ENCODE assay signal across 21 cellular contexts in genomic region chr9:124302921-124303320, GRCh38. TPM values are rescaled to one million over a fixed set of nuclear protein-coding genes. Genes with fewer than 3 reads are reported as not detected.
DNase-seq lines count a peak whose midpoint lies in the region; ATAC-seq, FAIRE-seq and TF ChIP-seq lines count a peak whose summit lies in the region.
"Had no signal": no experiment of that assay in that cellular context is flagged by ENCODE, and none has a peak within 500 bp of the region (broad histone marks: within the 10 kb centered on the region; RNA-seq: fewer than 3 reads in every experiment).

No MANE protein-coding gene starts in this region.

- peak overlapping the region; percentile 66 for H2BK12ac ChIP-seq in trophoblast cell (ENCODE audit: low read length)

- intact Hi-C loops in IMR-90 (cut with micrococcal nuclease), result no loop called here

- WGBS in IMR-90 (ENCODE audit: extremely low coverage in 2 of 2, insufficient read length in 1 of 2), 2 experiments, result 60% methylated on average over 1 of the region's 4 CpGs; no CpG with 5 or more reads in 1 of the 2 experiments
- WGBS in trophoblast cell (ENCODE audit: extremely low coverage, insufficient coverage, insufficient read length), result no CpG with 5 or more reads among the region's 4 CpGs

- CTCF ChIA-PET in IMR-90 (lab: Yijun Ruan, JAX), result no interaction called here

- TF ChIP-seq POLR2A in IMR-90 (IDR thresholded peaks at IDR 0.05; ENCODE audit: low read depth, low read length), result no peak

- H3K27me3 ChIP-seq in IMR-90 (ENCODE audit: control insufficient read depth, insufficient read depth, low read length) (no peaks in the 10 kb centered on the region), bronchial epithelial cell (ENCODE audit: control insufficient read depth, insufficient read depth, low read length) (no peaks in the 10 kb centered on the region), trophoblast cell (ENCODE audit: insufficient read depth, low read length) (no peaks in the 10 kb centered on the region)
- H3K27me3 ChIP-seq: SJCRH30 had no signal

- no peak overlapping the region for H3K23ac ChIP-seq in IMR-90 (ENCODE audit: low read depth, low read length)
- no peak overlapping the region for H3K23ac ChIP-seq in trophoblast cell (ENCODE audit: low read length)

- H3K27ac ChIP-seq in IMR-90 (ENCODE audit: insufficient read depth, low read length) (peak overlapping the region; percentile 6; the same call in 1 of the 2 replicates), trophoblast cell (ENCODE audit: low read depth, low read length) (peak overlapping the region; percentile 75)
- H3K27ac ChIP-seq: KMS-11, SJCRH30 had no signal

- H3K4me3 ChIP-seq in IMR-90 (ENCODE audit: insufficient read depth, low read depth, low read length) (no peak overlapping the region), bronchial epithelial cell (ENCODE audit: low read depth, low read length) (no peak overlapping the region), trophoblast cell (ENCODE audit: low read depth, low read length) (no peak overlapping the region)
- H3K4me3 ChIP-seq: SJCRH30 had no signal

- H3K36me3 ChIP-seq in IMR-90 (ENCODE audit: control insufficient read depth, insufficient read depth, low read length) (peaks cover 42% of the 10 kb centered on the region), bronchial epithelial cell (ENCODE audit: control insufficient read depth, insufficient read depth, low read length) (peaks cover 3% of the 10 kb centered on the region), trophoblast cell (ENCODE audit: control insufficient read depth in 1 of 2, insufficient read depth in 2 of 2, low read length in 2 of 2) (peaks cover 17 to 21% of the 10 kb centered on the region in 2 experiments)

- no peak overlapping the region for H3K4me3 Mint-ChIP-seq in stimulated activated effector memory CD8-positive, alpha-beta T cell treated with anti-CD3 and anti-CD28 coated beads, Interleukin-12 subunit alpha, Interleukin-12 subunit beta, amount 100 ng/mL, for 72 hours
- H3K4me3 Mint-ChIP-seq: CD4-positive, alpha-beta T cell; HFFc6 had no signal

- H4K91ac ChIP-seq in IMR-90 (ENCODE audit: insufficient read depth, low read depth, low read length) (0 out of 2 replicates have a peak overlapping the region, but pooled peaks have one; percentile 45), trophoblast cell (ENCODE audit: low read depth, low read length) (peak overlapping the region; percentile 87)

- no peak overlapping the region for H4K5ac ChIP-seq in IMR-90 (ENCODE audit: low read depth, low read length)

- H2BK120ac ChIP-seq in IMR-90 (ENCODE audit: low read depth, low read length), result no peak overlapping the region
- peak overlapping the region; percentile 84 for H2BK120ac ChIP-seq in trophoblast cell (ENCODE audit: insufficient read depth, low read length, poor library complexity)

- dilution Hi-C loops in IMR-90 (cut with HindIII; ENCODE audit: low sequenced_read_pairs, unreplicated experiment), result no loop called here

- no TSS peak for BruUV-seq in IMR-90 (replicated peaks; lab: Mats Ljungman, UMichigan)

- POLR2A ChIA-PET in IMR-90 (lab: Charles Lee; ENCODE audit: unreplicated experiment), result no interaction called here

- H2BK15ac ChIP-seq in IMR-90 (ENCODE audit: low read depth, low read length), result no peak overlapping the region

- H2BK5ac ChIP-seq in IMR-90 (ENCODE audit: low read depth, low read length, poor library complexity, severe bottlenecking) (peak overlapping the region; percentile 37), trophoblast cell (ENCODE audit: low read depth, low read length, poor library complexity) (peak overlapping the region; percentile 62)

- peaks cover 33% of the 10 kb centered on the region for H3K9me1 ChIP-seq in IMR-90 (ENCODE audit: insufficient read depth, low read length)

- H3K36me3 Mint-ChIP-seq in stimulated activated effector memory CD8-positive, alpha-beta T cell treated with anti-CD3 and anti-CD28 coated beads, Interleukin-12 subunit alpha, Interleukin-12 subunit beta, amount 100 ng/mL, for 72 hours, result peaks cover 16% of the 10 kb centered on the region

- no peaks in the 10 kb centered on the region for H3K9me3 ChIP-seq in IMR-90 (ENCODE audit: control insufficient read depth, insufficient read depth, low read length)
- H3K9me3 ChIP-seq in trophoblast cell (ENCODE audit: insufficient read depth, low read depth, low read length), result no peaks in the 10 kb centered on the region
- H3K9me3 ChIP-seq: SJCRH30 had no signal

- no peak overlapping the region for H3K27ac Mint-ChIP-seq in stimulated activated effector memory CD8-positive, alpha-beta T cell treated with anti-CD3 and anti-CD28 coated beads, Interleukin-12 subunit alpha, Interleukin-12 subunit beta, amount 100 ng/mL, for 72 hours
- H3K27ac Mint-ChIP-seq: CD4-positive, alpha-beta T cell; HFFc6 had no signal

- FAIRE-seq in bronchial epithelial cell (lab: Jason Lieb, UNC), result no peak
- FAIRE-seq: A204.1 had no signal

- H3K79me2 ChIP-seq in trophoblast cell (ENCODE audit: control insufficient read depth, insufficient read depth, low read length, poor library complexity), result peaks cover 8% of the 10 kb centered on the region

- H2AK9ac ChIP-seq in IMR-90 (replicated peaks; ENCODE audit: low read depth, low read length, poor library complexity), result no peak overlapping the region

- no peak for ATAC-seq in IMR-90 (ENCODE audit: low read depth)
- ATAC-seq in HG03439 (IDR thresholded peaks at IDR 0.05; ENCODE audit: unreplicated experiment), result no peak
- ATAC-seq in activated CD4-positive, CD25-positive, alpha-beta regulatory T cell treated with anti-CD3 and anti-CD28 coated beads, Interleukin-2, amount 50 U/mL, for 24 hours, result no peak
- no peak for ATAC-seq in stimulated activated effector memory CD8-positive, alpha-beta T cell treated with anti-CD3 and anti-CD28 coated beads, Interleukin-12 subunit alpha, Interleukin-12 subunit beta, amount 100 ng/mL, for 72 hours

- H3K18ac ChIP-seq in IMR-90 (ENCODE audit: low read depth, low read length) (no peak overlapping the region), trophoblast cell (ENCODE audit: low read length) (peak overlapping the region; percentile 15)

- no peak overlapping the region for H3K14ac ChIP-seq in IMR-90 (replicated peaks; ENCODE audit: low read depth, low read length)
- H3K14ac ChIP-seq in trophoblast cell (ENCODE audit: low read length), result peak overlapping the region; percentile 74

- peaks cover 42% of the 10 kb centered on the region for H3K4me1 Mint-ChIP-seq in stimulated activated effector memory CD8-positive, alpha-beta T cell treated with anti-CD3 and anti-CD28 coated beads, Interleukin-12 subunit alpha, Interleukin-12 subunit beta, amount 100 ng/mL, for 72 hours

- no peak overlapping the region for H2BK20ac ChIP-seq in IMR-90 (ENCODE audit: low read depth, low read length)

- no peak for TF ChIP-seq RAD21 in IMR-90 (IDR thresholded peaks at IDR 0.05; ENCODE audit: low read length)

- H3K4me2 ChIP-seq in IMR-90 (ENCODE audit: low read depth, low read length) (no peak overlapping the region), trophoblast cell (ENCODE audit: low read length) (no peak overlapping the region)
- H3K4me2 ChIP-seq: KMS-11 had no signal

- H2AK5ac ChIP-seq in IMR-90 (ENCODE audit: low read depth, low read length) (no peak overlapping the region), trophoblast cell (ENCODE audit: low read length) (peak overlapping the region; percentile 33)

- H3K56ac ChIP-seq in IMR-90 (ENCODE audit: extremely low read depth, insufficient read depth, low read length), result no peak overlapping the region

- H3K4me1 ChIP-seq in IMR-90 (ENCODE audit: control insufficient read depth, insufficient read depth, low read length), result peaks cover 38% of the 10 kb centered on the region
- peaks cover 56 to 66% of the 10 kb centered on the region in 2 experiments for H3K4me1 ChIP-seq in trophoblast cell (ENCODE audit: control insufficient read depth in 1 of 2, insufficient read depth in 2 of 2, low read length in 2 of 2)

- H4K20me1 ChIP-seq in IMR-90 (ENCODE audit: insufficient read depth, low read length), result peaks cover 11% of the 10 kb centered on the region; the same call in 1 of the 2 replicates

- in situ Hi-C loops in IMR-90 (cut with MboI; ENCODE audit: low sequenced_read_pairs), result loop anchor here (25.0 kb wide), 1 partner anchor 766 kb away; no protein-coding TSS in a partner anchor

- H3K9ac ChIP-seq in IMR-90 (ENCODE audit: low read depth, low read length) (no peak overlapping the region), trophoblast cell (ENCODE audit: low read length) (no peak overlapping the region)
- H3K9ac ChIP-seq: KMS-11 had no signal

- no peaks in the 10 kb centered on the region for H3K9me3 Mint-ChIP-seq in stimulated activated effector memory CD8-positive, alpha-beta T cell treated with anti-CD3 and anti-CD28 coated beads, Interleukin-12 subunit alpha, Interleukin-12 subunit beta, amount 100 ng/mL, for 72 hours
- H3K9me3 Mint-ChIP-seq: CD4-positive, alpha-beta T cell; HFFc6 had no signal

- peak overlapping the region in 1 of 2 experiments; percentile 50; a peak in 1 of 4 replicates for H4K8ac ChIP-seq in IMR-90 (ENCODE audit: low read depth in 2 of 2, low read length in 2 of 2)
- no peak overlapping the region for H4K8ac ChIP-seq in trophoblast cell (ENCODE audit: low read depth, low read length)

- H3K4ac ChIP-seq in IMR-90 (ENCODE audit: low read depth, low read length) (0 out of 2 replicates have a peak overlapping the region, but pooled peaks have one; percentile 3), trophoblast cell (ENCODE audit: low read depth, low read length) (no peak overlapping the region)

- peaks cover 32 to 94% of the 10 kb centered on the region in 2 experiments for H3K79me1 ChIP-seq in IMR-90 (ENCODE audit: low read depth in 1 of 2, low read length in 2 of 2)
- peaks cover 44% of the 10 kb centered on the region for H3K79me1 ChIP-seq in trophoblast cell (ENCODE audit: low read length)

- TF ChIP-seq CTCF in IMR-90 (conservative IDR thresholded peaks at IDR 0.05; ENCODE audit: low read depth, low read length), result no peak
- no peak for TF ChIP-seq CTCF in bronchial epithelial cell (IDR thresholded peaks at IDR 0.05; ENCODE audit: insufficient read depth, low read length, severe bottlenecking)

- H4K12ac ChIP-seq in trophoblast cell (ENCODE audit: low read depth, low read length), result no peak overlapping the region

- no peak overlapping the region for H2AFZ ChIP-seq in IMR-90 (replicated peaks; ENCODE audit: low read length, poor library complexity)
- no peak overlapping the region for H2AFZ ChIP-seq in trophoblast cell (ENCODE audit: insufficient read depth, low read length, poor library complexity)

- DNase-seq in IMR-90, result no peak
- DNase-seq in bronchial epithelial cell (ENCODE audit: low read depth), result peak; percentile 86
- DNase-seq in islet precursor cell, result peak; percentile 88
- peak; percentile 83 to 88 for DNase-seq in trophoblast cell
- no peak for DNase-seq in AG20443 (ENCODE audit: low spot score)
- no peak for DNase-seq in stimulated activated effector memory CD8-positive, alpha-beta T cell treated with anti-CD3 and anti-CD28 coated beads, Interleukin-12 subunit alpha, Interleukin-12 subunit beta, amount 100 ng/mL, for 72 hours (ENCODE audit: low spot score in 2 of 2)
- DNase-seq: CD4-positive, alpha-beta T cell; DMS79 treated with DMSO at 0.1 percent for 48 hours; H7; HFFc6; NCI-H2029 treated with DMSO at 0.1 percent for 48 hours; NCI-H2171; NCI-H345; NCI-H524; NCI-H774; NK-92 treated with Interleukin-12 subunit alpha and Interleukin-12 subunit beta, amount 100 ng/mL, for 24 hours; SJCRH30 had no signal

RNA-seq across cellular contexts. Expression of gene NEK6, which starts 45.2 kb away (rescaled TPM):
- 77.8 and 79.9 TPM in 2 replicates for total RNA-seq in IMR-90 (2012; rRNA removed)
- polyA plus RNA-seq in IMR-90 (2012; rRNA removed), result 110 and 112 TPM in 2 replicates
- polyA plus RNA-seq in IMR-90 (2012; cell fraction: cytosol; rRNA removed), result 55.9 and 71.1 TPM in 2 replicates
- 133 and 147 TPM in 2 replicates for polyA plus RNA-seq in IMR-90 (2012; cell fraction: nucleus; rRNA removed; ENCODE audit: low replicate concordance)
- 8.4 and 14.7 TPM in 2 replicates for total RNA-seq in bronchial epithelial cell
- 51.6 and 53.5 TPM in 2 replicates for polyA plus RNA-seq in trophoblast cell (2013)

Comparison
In these comparisons a context has a peak if more than half of its experiments do, and no peak if none do; other contexts are left out.
1. DNase-seq: peak in bronchial epithelial cell (single experiment), islet precursor cell (single experiment) and trophoblast cell (2 of 2); none in IMR-90 (single experiment), AG20443 (single experiment) and stimulated activated effector memory CD8-positive, alpha-beta T cell treated with anti-CD3 and anti-CD28 coated beads, Interleukin-12 subunit alpha, Interleukin-12 subunit beta, amount 100 ng/mL, for 72 hours (0 of 2).